23 cellular contexts compared by ENCODE assay signal in genomic region chr5:157556615-157557418, GRCh38. TPM values are rescaled to one million over a fixed set of nuclear protein-coding genes. Genes with fewer than 3 reads are reported as not detected.
A peak's percentile ranks its signal among the peaks of the same experiment; 100 is the strongest.
DNase-seq lines count a peak whose midpoint lies in the region; ATAC-seq, FAIRE-seq and TF ChIP-seq lines count a peak whose summit lies in the region.
"Had no signal": no experiment of that assay in that cellular context is flagged by ENCODE, and none has a peak within 500 bp of the region (broad histone marks: within the 10 kb centered on the region; RNA-seq: fewer than 3 reads in every experiment).

No MANE protein-coding gene starts in this region.

- H3K36me3 Mint-ChIP-seq in astrocyte (ENCODE audit: low read depth, unreplicated experiment) = peaks cover 25% of the 10 kb centered on the region
- H3K36me3 Mint-ChIP-seq: immature natural killer cell had no signal

- intact Hi-C loops in heart right ventricle (cut with DNase I) = loop anchor here in 1 of 10 donors (5.0 kb wide), 1 partner anchor 35 kb away; no protein-coding TSS in a partner anchor

- no peaks in the 10 kb centered on the region for H3K9me3 Mint-ChIP-seq in astrocyte (ENCODE audit: unreplicated experiment)
- H3K9me3 Mint-ChIP-seq: activated naive CD4-positive, alpha-beta T cell treated with anti-CD3 and anti-CD28 coated beads, Interleukin-2, amount 50 U/mL, for 72 hours; immature natural killer cell; natural killer cell treated with Interleukin-12 subunit alpha and Interleukin-12 subunit beta and Interleukin-15 and Interleukin-18, amount 100 ng/mL, for 72 hours had no signal

- peaks cover 97% of the 10 kb centered on the region for H3K79me2 ChIP-seq in astrocyte (ENCODE audit: insufficient read depth, low read length)

- no peaks in the 10 kb centered on the region for H3K27me3 Mint-ChIP-seq in astrocyte (ENCODE audit: low read depth, unreplicated experiment)
- H3K27me3 Mint-ChIP-seq: natural killer cell treated with Interleukin-12 subunit alpha and Interleukin-12 subunit beta and Interleukin-15 and Interleukin-18, amount 100 ng/mL, for 72 hours had no signal

- H3K27ac Mint-ChIP-seq in astrocyte (ENCODE audit: unreplicated experiment) = peak overlapping the region; percentile 69
- H3K27ac Mint-ChIP-seq: activated naive CD4-positive, alpha-beta T cell treated with anti-CD3 and anti-CD28 coated beads, Interleukin-2, amount 50 U/mL, for 72 hours; immature natural killer cell had no signal

- FAIRE-seq in astrocyte (lab: Jason Lieb, UNC) = no peak
- FAIRE-seq: HTR-8/SVneo had no signal

- peak overlapping the region; percentile 60 for H3K9ac ChIP-seq in astrocyte (ENCODE audit: low read length)

- no peak overlapping the region for H2AFZ ChIP-seq in astrocyte (ENCODE audit: low read depth, low read length)

- no peak overlapping the region for H3K4me3 Mint-ChIP-seq in astrocyte (ENCODE audit: unreplicated experiment)
- H3K4me3 Mint-ChIP-seq: immature natural killer cell had no signal

- H3K4me3 ChIP-seq in right atrium auricular region (no peak overlapping the region), heart right ventricle (no peak overlapping the region), astrocyte (ENCODE audit: insufficient read depth, low read depth, low read length) (no peak overlapping the region), muscle layer of duodenum (ENCODE audit: low read depth in 1 of 2, low read length in 2 of 2) (no peak overlapping the region)
- H3K4me3 ChIP-seq: lower lobe of right lung had no signal

- ATAC-seq in heart right ventricle = no peak
- ATAC-seq: activated CD4-positive, CD25-positive, alpha-beta regulatory T cell treated with anti-CD3 and anti-CD28 coated beads, Interleukin-2, amount 50 U/mL, for 24 hours; activated naive CD4-positive, alpha-beta T cell treated with anti-CD3 and anti-CD28 coated beads, Interleukin-2, amount 50 U/mL, for 72 hours; lower lobe of right lung; natural killer cell treated with Interleukin-12 subunit alpha and Interleukin-12 subunit beta and Interleukin-15 and Interleukin-18, amount 100 ng/mL, for 72 hours; stimulated activated naive CD8-positive, alpha-beta T cell treated with anti-CD3 and anti-CD28 coated beads, Interleukin-15, Interleukin-2, amounts not matched to agents 100 U/mL and 50 U/mL, for 24 hours had no signal

- 96 to 98% methylated on average over 8 of the region's 8 CpGs for WGBS in heart right ventricle, 2 donors

- H3K9me3 ChIP-seq in right atrium auricular region (no peaks in the 10 kb centered on the region), heart right ventricle (no peaks in the 10 kb centered on the region), astrocyte (ENCODE audit: insufficient read depth, low read depth, low read length) (no peaks in the 10 kb centered on the region), muscle layer of duodenum (ENCODE audit: control insufficient read depth in 1 of 2, low read length in 2 of 2) (no peaks in the 10 kb centered on the region)
- H3K9me3 ChIP-seq: lower lobe of right lung had no signal

- TF ChIP-seq CTCF in right atrium auricular region (IDR thresholded peaks at IDR 0.05) (no peak), heart right ventricle (IDR thresholded peaks at IDR 0.05) (no peak), astrocyte (IDR thresholded peaks at IDR 0.05; ENCODE audit: insufficient read depth, low read depth, low read length) (no peak)

- H3K4me1 ChIP-seq in right atrium auricular region (peaks cover 0 to 42% of the 10 kb centered on the region in 2 donors), heart right ventricle (peaks cover 9 to 88% (median 70%) of the 10 kb centered on the region in 9 donors), astrocyte (ENCODE audit: insufficient read depth, low read length) (peaks cover 61% of the 10 kb centered on the region), muscle layer of duodenum (ENCODE audit: control insufficient read depth in 1 of 2, insufficient read depth in 2 of 2, low read length in 2 of 2) (peaks cover 17 to 63% of the 10 kb centered on the region in 2 donors)

- peaks cover 74% of the 10 kb centered on the region for H4K20me1 ChIP-seq in astrocyte (ENCODE audit: insufficient read depth, low read length)

- peaks cover 49% of the 10 kb centered on the region for H3K4me1 Mint-ChIP-seq in astrocyte (ENCODE audit: low read depth, unreplicated experiment)
- H3K4me1 Mint-ChIP-seq: immature natural killer cell had no signal

- peak overlapping the region; percentile 70 for H3K4me2 ChIP-seq in astrocyte (ENCODE audit: low read length)

- H3K27ac ChIP-seq in right atrium auricular region (peak overlapping the region; percentile 14 to 94), heart right ventricle (peak overlapping the region in 3 of 10 donors; percentile 5 to 85 (median 67)), astrocyte (ENCODE audit: low read depth, low read length) (peak overlapping the region; percentile 90), muscle layer of duodenum (ENCODE audit: low read length) (peak overlapping the region; percentile 86)
- H3K27ac ChIP-seq: lower lobe of right lung had no signal

- H3K27me3 ChIP-seq in right atrium auricular region (no peaks in the 10 kb centered on the region), heart right ventricle (no peaks in the 10 kb centered on the region), astrocyte (ENCODE audit: insufficient read depth, low read length) (no peaks in the 10 kb centered on the region), muscle layer of duodenum (ENCODE audit: low read depth, low read length) (no peaks in the 10 kb centered on the region)

- H3K36me3 ChIP-seq in right atrium auricular region (peaks cover 8% of the 10 kb centered on the region), heart right ventricle (peaks cover 0 to 24% (median 0%) of the 10 kb centered on the region in 9 donors), astrocyte (ENCODE audit: insufficient read depth, low read length) (peaks cover 61% of the 10 kb centered on the region), muscle layer of duodenum (ENCODE audit: control insufficient read depth in 1 of 2, insufficient read depth in 2 of 2, low read length in 2 of 2) (peaks cover 0 to 5% of the 10 kb centered on the region in 2 donors)
- H3K36me3 ChIP-seq: lower lobe of right lung had no signal

- DNase-seq in right atrium auricular region (ENCODE audit: low spot score) (no peak), heart right ventricle (no peak), astrocyte (ENCODE audit: low read depth) (no peak), GM19238 (ENCODE audit: insufficient read length, low spot score) (no peak), midbrain (lab: John Stamatoyannopoulos, UW) (no peak), NCI-H2196 (lab: John Stamatoyannopoulos, UW; ENCODE audit: unreplicated experiment) (no peak), COLO829 (ENCODE audit: low spot score) (no peak)
- DNase-seq: activated CD8-positive, alpha-beta memory T cell treated with anti-CD3 and anti-CD28 coated beads, Interleukin-2, amount 50 U/mL, for 48 hours; dermis blood vessel endothelial cell; EL; erythroblast; immature natural killer cell; lower lobe of right lung; NCI-H146; NCI-H345; NK-92 treated with Interleukin-12 subunit alpha and Interleukin-12 subunit beta, amount 100 ng/mL, for 24 hours; stimulated activated CD4-positive, alpha-beta T cell treated with anti-CD3 and anti-CD28 coated beads, Interleukin-15, amount 100 ng/mL, for 24 hours; stimulated activated naive CD8-positive, alpha-beta T cell treated with anti-CD3 and anti-CD28 coated beads, Interleukin-15, Interleukin-2, amounts not matched to agents 100 U/mL and 50 U/mL, for 24 hours had no signal

RNA-seq across cellular contexts. Expression of gene ADAM19, which starts 18.8 kb away (rescaled TPM):
- total RNA-seq in right atrium auricular region (10 to 100 TPM; 13.1 to 49.5 TPM), heart right ventricle (10 to 100 TPM in 7 of 10 donors, 1 to 10 TPM in 3; 5.5 to 49.6 (median 28.1) TPM), astrocyte (316 and 332 TPM in 2 replicates)
- 1 to 10 TPM; 6.4 to 8.8 TPM for polyA plus RNA-seq in heart right ventricle
